Comparison of ENCODE assay signal across 8 cellular contexts in genomic region chr11:118434553-118435232, GRCh38. TPM values are rescaled to one million over a fixed set of nuclear protein-coding genes. Genes with fewer than 3 reads are reported as not detected.
DNase-seq lines count a peak whose midpoint lies in the region; ATAC-seq and TF ChIP-seq lines count a peak whose summit lies in the region.

No MANE protein-coding gene starts in this region.

- H3K27ac ChIP-seq in DND-41 (ENCODE audit: low read length) = peak overlapping the region; percentile 98
- H3K27ac ChIP-seq in MM.1S (ENCODE audit: low read length) = no peak overlapping the region
- no peak overlapping the region for H3K27ac ChIP-seq in right lobe of liver

- intact Hi-C loops in right lobe of liver (cut with DNase I) = no loop called here

- H3K79me2 ChIP-seq in DND-41 (ENCODE audit: insufficient read depth, low read length) (peaks cover 44% of the 10 kb centered on the region), MM.1S (ENCODE audit: low read length) (peaks cover 32% of the 10 kb centered on the region)

- DNase-seq in DND-41 (peak; percentile 72), MM.1S (peak; percentile 31), choroid plexus epithelial cell (ENCODE audit: low read depth) (peak; percentile 49), right lobe of liver (peak; percentile 31 to 53 (median 49)), NCI-H1048 (lab: John Stamatoyannopoulos, UW) (no peak)
- peak; percentile 24 to 36 (median 29) for DNase-seq in stimulated activated CD4-positive, alpha-beta T cell treated with anti-CD3 and anti-CD28 coated beads, TNF-alpha, amount 100 ng/mL, for 24 hours (ENCODE audit: low read depth in 3 of 3)

- peaks cover 27% of the 10 kb centered on the region for H4K20me1 ChIP-seq in DND-41 (ENCODE audit: insufficient read depth, low read length)
- peaks cover 10% of the 10 kb centered on the region; the same call in 1 of the 2 replicates for H4K20me1 ChIP-seq in MM.1S (ENCODE audit: insufficient read depth, low read length)

- TF ChIP-seq POLR2A in right lobe of liver (IDR thresholded peaks at IDR 0.05) = no peak

- H3K4me2 ChIP-seq in DND-41 (ENCODE audit: insufficient read depth, low read length) (peak overlapping the region; percentile 80), MM.1S (ENCODE audit: low read depth, low read length) (peak overlapping the region; percentile 99)

- 1% methylated on average over 14 of the region's 35 CpGs for WGBS in right lobe of liver (ENCODE audit: insufficient coverage, low coverage, low lambda C conversion rate, missing lambda C conversion rate)

- peak overlapping the region; percentile 54 to 72; a peak in 3 of 4 replicates for H3K4me3 ChIP-seq in DND-41 (ENCODE audit: low read depth in 1 of 2, low read length in 2 of 2)
- H3K4me3 ChIP-seq in MM.1S (ENCODE audit: low read length) = peak overlapping the region; percentile 78
- H3K4me3 ChIP-seq in WI38 (ENCODE audit: low read depth, low read length) = peak overlapping the region; percentile 71
- peak overlapping the region; percentile 66 for H3K4me3 ChIP-seq in choroid plexus epithelial cell (ENCODE audit: low read depth, low read length)
- H3K4me3 ChIP-seq in right lobe of liver = peak overlapping the region; percentile 79 to 94 (median 92)

- no peaks in the 10 kb centered on the region for H3K9me2 ChIP-seq in MM.1S (replicated peaks; ENCODE audit: insufficient read depth, low read length)

- H3F3A ChIP-seq in MM.1S (ENCODE audit: insufficient read depth, low read length) = peaks cover 31% of the 10 kb centered on the region; the same call in 1 of the 2 replicates

- TF ChIP-seq CTCF in DND-41 (IDR thresholded peaks at IDR 0.05; ENCODE audit: borderline replicate concordance, extremely low read depth, low read length, poor library complexity, severe bottlenecking) = peak; percentile 40
- no peak for TF ChIP-seq CTCF in MM.1S (IDR thresholded peaks at IDR 0.05; ENCODE audit: low read length)
- TF ChIP-seq CTCF in WI38 (IDR thresholded peaks at IDR 0.05; ENCODE audit: low read depth, low read length) = no peak
- no peak for TF ChIP-seq CTCF in choroid plexus epithelial cell (conservative IDR thresholded peaks at IDR 0.05; ENCODE audit: low read depth, low read length)
- TF ChIP-seq CTCF in right lobe of liver (IDR thresholded peaks at IDR 0.05) = no peak

- H3K27me3 ChIP-seq in DND-41 (ENCODE audit: insufficient read depth, low read length, poor library complexity) (no peaks in the 10 kb centered on the region), MM.1S (replicated peaks; ENCODE audit: insufficient read depth, low read length) (no peaks in the 10 kb centered on the region), right lobe of liver (no peaks in the 10 kb centered on the region)

- H3K36me3 ChIP-seq in DND-41 (ENCODE audit: insufficient read depth, low read length) (peaks cover 7% of the 10 kb centered on the region), MM.1S (replicated peaks; ENCODE audit: insufficient read depth, low read length) (no peaks in the 10 kb centered on the region), right lobe of liver (no peaks in the 10 kb centered on the region)

- H3K4me1 ChIP-seq in DND-41 (ENCODE audit: insufficient read depth, low read length) = peaks cover 37% of the 10 kb centered on the region
- peaks cover 11% of the 10 kb centered on the region for H3K4me1 ChIP-seq in MM.1S (ENCODE audit: low read length)
- H3K4me1 ChIP-seq in right lobe of liver = peaks cover 0 to 23% (median 0%) of the 10 kb centered on the region in 4 donors

- peak overlapping the region; percentile 94 for H3K9ac ChIP-seq in DND-41 (ENCODE audit: low read depth, low read length)
- peak overlapping the region; percentile 85; the same call in 1 of the 2 replicates for H3K9ac ChIP-seq in MM.1S (ENCODE audit: low read length)

- H2AFZ ChIP-seq in DND-41 (ENCODE audit: low read depth, low read length) = peak overlapping the region; percentile 82
- peak overlapping the region; percentile 75 for H2AFZ ChIP-seq in MM.1S (ENCODE audit: low read length)

- peak; percentile 20 for ATAC-seq in DND-41 (ENCODE audit: insufficient read depth, low read depth)
- ATAC-seq in right lobe of liver = peak in 1 of 4 donors; percentile 2
- no peak for ATAC-seq in HG02840 (IDR thresholded peaks at IDR 0.05; ENCODE audit: low FRiP score, unreplicated experiment)

- H3K9me3 ChIP-seq in DND-41 (ENCODE audit: insufficient read depth, low read length, severe bottlenecking) (no peaks in the 10 kb centered on the region), MM.1S (replicated peaks; ENCODE audit: insufficient read depth, low read length) (no peaks in the 10 kb centered on the region), right lobe of liver (no peaks in the 10 kb centered on the region)

RNA-seq across cellular contexts. Expression of gene KMT2A, which starts 1.6 kb away (rescaled TPM):
- 10 to 100 TPM; 15.5 to 24.9 (median 19.5) TPM for total RNA-seq in right lobe of liver

RNA-seq across cellular contexts. Expression of gene ATP5MG, which starts 33.3 kb away (rescaled TPM):
- total RNA-seq in right lobe of liver = 100 to 1,000 TPM in 1 of 6 experiments, 10 to 100 TPM in 5; 32.6 to 127 (median 89.5) TPM
